ENCODE assay signal across 12 cellular contexts in genomic region chr14:103296007-103296406, GRCh38. TPM values are rescaled to one million over a fixed set of nuclear protein-coding genes. Genes with fewer than 3 reads are reported as not detected.
A peak's percentile ranks its signal among the peaks of the same experiment; 100 is the strongest.
DNase-seq lines count a peak whose midpoint lies in the region; TF ChIP-seq lines count a peak whose summit lies in the region.
"Had no signal": no experiment of that assay in that cellular context is flagged by ENCODE, and none has a peak within 500 bp of the region (broad histone marks: within the 10 kb centered on the region; RNA-seq: fewer than 3 reads in every experiment).

No MANE protein-coding gene starts in this region.

- H3K36me3 ChIP-seq in SJSA1 (no peaks in the 10 kb centered on the region), fibroblast of lung (ENCODE audit: control insufficient read depth, insufficient read depth, low read length) (no peaks in the 10 kb centered on the region), sigmoid colon (no peaks in the 10 kb centered on the region)

- no peaks in the 10 kb centered on the region for H3K79me2 ChIP-seq in fibroblast of lung (ENCODE audit: control insufficient read depth, insufficient read depth, low read length)

- H3K9me3 ChIP-seq in SJSA1 (replicated peaks) (no peaks in the 10 kb centered on the region), fibroblast of lung (ENCODE audit: control insufficient read depth, insufficient read depth, low read depth, low read length) (no peaks in the 10 kb centered on the region), sigmoid colon (no peaks in the 10 kb centered on the region)

- H4K20me1 ChIP-seq in fibroblast of lung (ENCODE audit: control insufficient read depth, extremely low read depth, insufficient read depth, low read length) = no peaks in the 10 kb centered on the region

- H3K27me3 ChIP-seq in SJSA1 (replicated peaks) (no peaks in the 10 kb centered on the region), fibroblast of lung (ENCODE audit: control insufficient read depth, insufficient read depth, low read length) (peaks cover 3% of the 10 kb centered on the region), sigmoid colon (peaks cover 0 to 21% (median 10%) of the 10 kb centered on the region in 3 donors)

- intact Hi-C loops in sigmoid colon (cut with DNase I) = no loop called here

- no peak for TF ChIP-seq EP300 in sigmoid colon (IDR thresholded peaks at IDR 0.05)

- H3K27ac ChIP-seq in SJSA1 = no peak overlapping the region
- no peak overlapping the region for H3K27ac ChIP-seq in fibroblast of lung (ENCODE audit: insufficient read depth, low read length)
- H3K27ac ChIP-seq in sigmoid colon = no peak overlapping the region
- H3K27ac ChIP-seq: KMS-11 had no signal

- no peak for TF ChIP-seq POLR2A in sigmoid colon (IDR thresholded peaks at IDR 0.05)

- H3K4me3 ChIP-seq in SJSA1 = no peak overlapping the region
- no peak overlapping the region for H3K4me3 ChIP-seq in fibroblast of lung (replicated peaks in 1 of 4; ENCODE audit: control extremely low read depth in 1 of 4, insufficient read depth in 1 of 4, low read depth in 3 of 4, low read length in 4 of 4)
- no peak overlapping the region for H3K4me3 ChIP-seq in sigmoid colon

- TF ChIP-seq CTCF in fibroblast of lung (conservative IDR thresholded peaks at IDR 0.05 in 1 of 2, IDR thresholded peaks at IDR 0.05 in 1 of 2; ENCODE audit: low read depth in 1 of 2, low read length in 2 of 2) = no peak
- TF ChIP-seq CTCF in sigmoid colon (IDR thresholded peaks at IDR 0.05) = no peak

- DNase-seq in SIG-M5 treated with dmso at 0.1 percent for 504 hours (lab: John Stamatoyannopoulos, UW; ENCODE audit: unreplicated experiment) = peak; percentile 37
- no peak for DNase-seq in SIG-M5 (lab: John Stamatoyannopoulos, UW)
- DNase-seq in SJSA1 (ENCODE audit: low read depth in 1 of 2, low spot score in 2 of 2) = peak; percentile 21 to 61
- peak; percentile 52 to 72 for DNase-seq in fibroblast of lung (ENCODE audit: low read depth in 2 of 2)
- peak; percentile 2 for DNase-seq in sigmoid colon
- no peak for DNase-seq in HK-2 (ENCODE audit: unreplicated experiment)
- DNase-seq in T1000 (lab: John Stamatoyannopoulos, UW) = no peak
- DNase-seq in NCI-H1436 treated with DMSO at 0.1 percent for 48 hours (lab: John Stamatoyannopoulos, UW) = no peak
- DNase-seq: 8988T; activated CD4-positive, alpha-beta T cell treated with anti-CD3 and anti-CD28 coated beads for 48 hours; NCI-H2081 had no signal

- no peak overlapping the region for H3K4me2 ChIP-seq in fibroblast of lung (ENCODE audit: extremely low read depth, insufficient read depth, low read length)
- H3K4me2 ChIP-seq: KMS-11 had no signal

- H3K9ac ChIP-seq in fibroblast of lung (ENCODE audit: insufficient read depth, low read length) = no peak overlapping the region
- H3K9ac ChIP-seq: KMS-11 had no signal

- no peak overlapping the region for H2AFZ ChIP-seq in fibroblast of lung (ENCODE audit: low read length)

- H3K4me1 ChIP-seq in SJSA1 (replicated peaks) (peaks cover 4% of the 10 kb centered on the region; the same call in 1 of the 2 replicates), fibroblast of lung (ENCODE audit: control insufficient read depth, extremely low read depth, insufficient read depth, low read length) (no peaks in the 10 kb centered on the region), sigmoid colon (no peaks in the 10 kb centered on the region)

RNA-seq across cellular contexts. Expression of gene EIF5, which starts 38.0 kb away (rescaled TPM):
- 127 and 177 TPM in 2 replicates for total RNA-seq in SJSA1 (2014; rRNA removed; shearing (Covaris generic))
- total RNA-seq in fibroblast of lung (158 and 185 TPM in 2 replicates), sigmoid colon (100 to 1,000 TPM; 170 to 305 (median 215) TPM)
- polyA plus RNA-seq in fibroblast of lung (333 and 400 TPM in 2 replicates), sigmoid colon (100 to 1,000 TPM in 1 of 3 donors, 10 to 100 TPM in 2; 70.3 to 138 (median 87.2) TPM)
- 235 and 291 TPM in 2 replicates for polyA plus RNA-seq in fibroblast of lung (2012)
- polyA minus RNA-seq in fibroblast of lung (ENCODE audit: low replicate concordance) = 39.8 and 40.9 TPM in 2 replicates

Comparison
In these comparisons a context has a peak if more than half of its experiments do, and no peak if none do; other contexts are left out.
1. DNase-seq: peak in SIG-M5 treated with dmso at 0.1 percent for 504 hours (single experiment), SJSA1 (2 of 2), fibroblast of lung (2 of 2) and sigmoid colon (single experiment); none in SIG-M5 (single experiment), HK-2 (single experiment), T1000 (single experiment) and NCI-H1436 treated with DMSO at 0.1 percent for 48 hours (single experiment).